ENCODE assay signal across 8 cellular contexts in genomic region chr22:21569459-21570161, GRCh38. TPM values are rescaled to one million over a fixed set of nuclear protein-coding genes. Genes with fewer than 3 reads are reported as not detected.
A peak's percentile ranks its signal among the peaks of the same experiment; 100 is the strongest.
DNase-seq lines count a peak whose midpoint lies in the region; ATAC-seq and TF ChIP-seq lines count a peak whose summit lies in the region.

No MANE protein-coding gene starts in this region.

- H3K9me2 ChIP-seq in MM.1S (replicated peaks; ENCODE audit: insufficient read depth, low read length) = no peaks in the 10 kb centered on the region

- H3K36me3 ChIP-seq in ES-I3 (ENCODE audit: insufficient read depth, low read length) = no peaks in the 10 kb centered on the region
- H3K36me3 ChIP-seq in MM.1S (replicated peaks; ENCODE audit: insufficient read depth, low read length) = no peaks in the 10 kb centered on the region
- H3K36me3 ChIP-seq in neural progenitor cell = no peaks in the 10 kb centered on the region

- H3K27me3 Mint-ChIP-seq in MCF 10A (ENCODE audit: insufficient read depth, unreplicated experiment) (no peaks in the 10 kb centered on the region), neural progenitor cell (ENCODE audit: insufficient read depth, low read depth) (peaks cover 7% of the 10 kb centered on the region)

- peaks cover 42% of the 10 kb centered on the region for H3K4me1 Mint-ChIP-seq in MCF 10A (ENCODE audit: insufficient read depth, unreplicated experiment)
- peaks cover 39% of the 10 kb centered on the region for H3K4me1 Mint-ChIP-seq in neural progenitor cell

- H3K4me1 ChIP-seq in ES-I3 (ENCODE audit: insufficient read depth, low read length) = peaks cover 19% of the 10 kb centered on the region
- peaks cover 20% of the 10 kb centered on the region for H3K4me1 ChIP-seq in MM.1S (ENCODE audit: low read length)
- peaks cover 25% of the 10 kb centered on the region for H3K4me1 ChIP-seq in neural progenitor cell

- intact Hi-C loops in MCF 10A (cut with micrococcal nuclease) = no loop called here

- H3K4me2 ChIP-seq in MM.1S (ENCODE audit: low read depth, low read length) = peak overlapping the region; percentile 83
- peak overlapping the region; percentile 99 for H3K4me2 ChIP-seq in neural progenitor cell

- H3K9me3 ChIP-seq in ES-I3 (ENCODE audit: control insufficient read depth, insufficient read depth, low read length) (no peaks in the 10 kb centered on the region), MM.1S (replicated peaks; ENCODE audit: insufficient read depth, low read length) (no peaks in the 10 kb centered on the region), neural progenitor cell (ENCODE audit: low read depth) (no peaks in the 10 kb centered on the region)

- ATAC-seq in GM18517 (IDR thresholded peaks at IDR 0.05; ENCODE audit: unreplicated experiment) = no peak

- no TSS peak for BruUV-seq in MCF 10A (replicated peaks; lab: Mats Ljungman, UMichigan)

- peaks cover 30% of the 10 kb centered on the region for H3K36me3 Mint-ChIP-seq in MCF 10A (ENCODE audit: insufficient read depth, unreplicated experiment)
- peaks cover 6% of the 10 kb centered on the region for H3K36me3 Mint-ChIP-seq in neural progenitor cell

- no peak overlapping the region for H3K4me3 ChIP-seq in MM.1S (ENCODE audit: low read length)
- H3K4me3 ChIP-seq in neural progenitor cell = peak overlapping the region; percentile 98

- peak overlapping the region; percentile 83 for H3K4me3 Mint-ChIP-seq in MCF 10A (ENCODE audit: unreplicated experiment)
- H3K4me3 Mint-ChIP-seq in neural progenitor cell = peak overlapping the region; percentile 97

- POLR2A ChIA-PET in MCF 10A (lab: Yijun Ruan, JAX) = interaction anchor here (0.6 to 2.8 kb wide), 5 partner anchors 9 to 221 kb away, joined by 4 to 12 read pairs (median 7); partner anchors contain the start of genes SDF2L1 and YDJC

- H3K9ac ChIP-seq in ES-I3 (ENCODE audit: low read depth, low read length) (peak overlapping the region; percentile 99; the same call in 1 of the 2 replicates), MM.1S (ENCODE audit: low read length) (no peak overlapping the region), neural progenitor cell (no peak overlapping the region)

- CTCF ChIA-PET in MCF 10A (lab: Yijun Ruan, JAX) = interaction anchor here (0.7 to 1.4 kb wide), 2 partner anchors 60 to 82 kb away, joined by 3 read pairs; no protein-coding TSS in a partner anchor

- H3K9me3 Mint-ChIP-seq in MCF 10A (ENCODE audit: unreplicated experiment) = no peaks in the 10 kb centered on the region
- no peaks in the 10 kb centered on the region for H3K9me3 Mint-ChIP-seq in neural progenitor cell

- DNase-seq in MM.1S (no peak), MCF 10A (ENCODE audit: unreplicated experiment) (no peak), neural progenitor cell (ENCODE audit: low spot score) (peak; percentile 63), NCI-H345 (lab: John Stamatoyannopoulos, UW) (no peak), SHP77 treated with DMSO at 0.1 percent for 48 hours (lab: John Stamatoyannopoulos, UW) (no peak)
- DNase-seq in activated CD8-positive, alpha-beta memory T cell treated with anti-CD3 and anti-CD28 coated beads, Interleukin-2, amount 50 U/mL, for 48 hours = no peak

- H4K20me1 ChIP-seq in MM.1S (ENCODE audit: insufficient read depth, low read length) = peaks cover 53% of the 10 kb centered on the region
- H4K20me1 ChIP-seq in neural progenitor cell (ENCODE audit: low read depth) = peaks cover 66% of the 10 kb centered on the region

- H2AFZ ChIP-seq in MM.1S (ENCODE audit: low read length) = no peak overlapping the region
- H2AFZ ChIP-seq in neural progenitor cell (replicated peaks) = no peak overlapping the region

- H3K27ac ChIP-seq in MM.1S (ENCODE audit: low read length) (no peak overlapping the region), neural progenitor cell (no peak overlapping the region)

- H3K27ac Mint-ChIP-seq in MCF 10A (ENCODE audit: low read depth, unreplicated experiment) (peak overlapping the region; percentile 90), neural progenitor cell (no peak overlapping the region)

- TF ChIP-seq CTCF in MM.1S (IDR thresholded peaks at IDR 0.05; ENCODE audit: low read length) = no peak
- no peak for TF ChIP-seq CTCF in MCF 10A (IDR thresholded peaks at IDR 0.05; ENCODE audit: unreplicated experiment)
- TF ChIP-seq CTCF in neural progenitor cell (IDR thresholded peaks at IDR 0.05) = no peak

- no peaks in the 10 kb centered on the region for H3K27me3 ChIP-seq in MM.1S (replicated peaks; ENCODE audit: insufficient read depth, low read length)
- no peaks in the 10 kb centered on the region for H3K27me3 ChIP-seq in neural progenitor cell

- peaks cover 74% of the 10 kb centered on the region for H3K79me2 ChIP-seq in MM.1S (ENCODE audit: low read length)
- peaks cover 71% of the 10 kb centered on the region for H3K79me2 ChIP-seq in neural progenitor cell (ENCODE audit: low read depth)

- no peaks in the 10 kb centered on the region for H3F3A ChIP-seq in MM.1S (ENCODE audit: insufficient read depth, low read length)
- peaks cover 24% of the 10 kb centered on the region for H3F3A ChIP-seq in neural progenitor cell (ENCODE audit: low read depth)

RNA-seq across cellular contexts. Expression of gene UBE2L3, which starts 2.1 kb away (rescaled TPM):
- 44.2 and 49.0 TPM in 2 replicates for total RNA-seq in MCF 10A (2022)
- total RNA-seq in neural progenitor cell (ENCODE audit: low replicate concordance) = 51.9 and 61.2 TPM in 2 replicates

RNA-seq across cellular contexts. Expression of gene RIMBP3C, which starts 18.3 kb away (rescaled TPM):
- total RNA-seq in MCF 10A (2022) (0.14 and 0.20 TPM in 2 replicates), neural progenitor cell (ENCODE audit: low replicate concordance) (0.81 and 1.2 TPM in 2 replicates)
